ENCODE assay signal across 17 cellular contexts in genomic region chr12:71967176-71967575, GRCh38. TPM values are rescaled to one million over a fixed set of nuclear protein-coding genes. Genes with fewer than 3 reads are reported as not detected.
DNase-seq lines count a peak whose midpoint lies in the region; TF ChIP-seq lines count a peak whose summit lies in the region.
"Had no signal": no experiment of that assay in that cellular context is flagged by ENCODE, and none has a peak within 500 bp of the region (broad histone marks: within the 10 kb centered on the region; RNA-seq: fewer than 3 reads in every experiment).

No MANE protein-coding gene starts in this region.

- 79 to 83% methylated on average over 3 of the region's 3 CpGs for WGBS in thyroid gland, 2 donors

- intact Hi-C loops in thyroid gland (cut with DNase I): no loop called here

- no peak overlapping the region for H3K4me3 ChIP-seq in thyroid gland (replicated peaks in 1 of 3)
- H3K4me3 ChIP-seq: SJSA1 had no signal

- no peaks in the 10 kb centered on the region for H3K36me3 ChIP-seq in thyroid gland
- H3K36me3 ChIP-seq: SJSA1 had no signal

- H3K4me1 ChIP-seq in thyroid gland: no peaks in the 10 kb centered on the region
- H3K4me1 ChIP-seq: SJSA1 had no signal

- no peaks in the 10 kb centered on the region for H3K9me3 ChIP-seq in thyroid gland
- H3K9me3 ChIP-seq: SJSA1 had no signal

- DNase-seq in HT1080 (ENCODE audit: low read depth) (peak; percentile 63), RKO (ENCODE audit: low spot score) (peak; percentile 23), iris pigment epithelial cell (ENCODE audit: low read depth) (peak; percentile 21), stromal cell of bone marrow (ENCODE audit: low read depth) (peak; percentile 28), thyroid gland (no peak), NCI-H187 (lab: John Stamatoyannopoulos, UW) (no peak)
- no peak for DNase-seq in activated naive CD4-positive, alpha-beta T cell treated with anti-CD3 and anti-CD28 coated beads, Interleukin-2, amount 50 U/mL, for 16 hours
- DNase-seq: DND-41, GDM1, H7, Kasumi-1, NCI-H1105, NCI-H345, NCI-H524 treated with DMSO at 0.1 percent for 48 hours had no signal

- H3K27ac ChIP-seq in thyroid gland: no peak overlapping the region
- H3K27ac ChIP-seq: SJSA1 had no signal

- TF ChIP-seq POLR2A in thyroid gland (IDR thresholded peaks at IDR 0.05): no peak

- TF ChIP-seq CTCF in thyroid gland (IDR thresholded peaks at IDR 0.05): no peak

- H3K27me3 ChIP-seq in thyroid gland: no peaks in the 10 kb centered on the region
- H3K27me3 ChIP-seq: SJSA1 had no signal

RNA-seq across cellular contexts. Expression of gene TPH2, which starts 28.5 kb away (rescaled TPM):
- not detected in 2 replicates for total RNA-seq in HT1080 (2014; rRNA removed; shearing (Covaris generic))
- polyA plus RNA-seq in HT1080 (2015; cell fraction: cytosol; rRNA removed): 0.07 TPM in 1 of 2 replicates, not detected in the other
- polyA plus RNA-seq in HT1080 (2015; cell fraction: nucleus; rRNA removed): not detected in 2 replicates
- total RNA-seq in thyroid gland: not detected
- total RNA-seq: H7, HT-29 had no signal
- polyA plus RNA-seq: CD14-positive monocyte had no signal

Comparison
In these comparisons a context has a peak if more than half of its experiments do, and no peak if none do; other contexts are left out.
1. DNase-seq: peak in HT1080 (single experiment), RKO (single experiment), iris pigment epithelial cell (single experiment) and stromal cell of bone marrow (single experiment); none in thyroid gland (0 of 2), activated naive CD4-positive, alpha-beta T cell treated with anti-CD3 and anti-CD28 coated beads, Interleukin-2, amount 50 U/mL, for 16 hours (single experiment) and NCI-H187 (0 of 2).